ENCODE assay signal across 27 cellular contexts in genomic region chr9:77857513-77858298, GRCh38.
"Had no signal": no experiment of that assay in that cellular context is flagged by ENCODE, and none has a peak within 500 bp of the region (broad histone marks: within the 10 kb centered on the region; RNA-seq: fewer than 3 reads in every experiment).

No MANE protein-coding gene starts in this region.

- H3K27me3 ChIP-seq: adrenal gland, ascending aorta, gastroesophageal sphincter, thyroid gland had no signal

- H3K27ac ChIP-seq: adrenal gland, ascending aorta, parathyroid adenoma, thyroid gland, WERI-Rb-1 had no signal

- H3K4me3 ChIP-seq: adrenal gland, ascending aorta, gastroesophageal sphincter, thyroid gland had no signal

- H3K9ac ChIP-seq: parathyroid adenoma had no signal

- H3K27me3 Mint-ChIP-seq: activated naive CD8-positive, alpha-beta T cell; activated T-cell treated with anti-CD3 and anti-CD28 coated beads, Interleukin-2, amount 50 U/mL, for 24 hours; stimulated activated naive CD8-positive, alpha-beta T cell treated with anti-CD3 and anti-CD28 coated beads, Interleukin-15, Interleukin-2, amounts not matched to agents 100 ng/mL and 50 ng/mL, for 24 hours had no signal

- H3K27ac Mint-ChIP-seq: activated naive CD8-positive, alpha-beta T cell; activated T-cell treated with anti-CD3 and anti-CD28 coated beads, Interleukin-2, amount 50 U/mL, for 24 hours; activated T-helper 2 cell treated with anti-CD3 and anti-CD28 coated beads, Interferon-gamma antibody, Interleukin-2, Interleukin-4, amounts not matched to agents 10 μg/mL and 5 μg/mL and 100 μg/mL, durations not matched to agents 14 hours and 24 hours and 36 hours; endodermal cell; memory B cell; nephron; stimulated activated naive CD8-positive, alpha-beta T cell treated with anti-CD3 and anti-CD28 coated beads, Interleukin-15, Interleukin-2, amounts not matched to agents 100 ng/mL and 50 ng/mL, for 24 hours; T-helper 2 cell treated with Interferon-gamma antibody and Interleukin-4, amounts not matched to agents 5 μg/mL and 100 μg/mL, for 36 hours had no signal

- ATAC-seq: gastroesophageal sphincter, left cardiac atrium, right cardiac atrium had no signal

- DNase-seq: activated CD8-positive, alpha-beta memory T cell treated with anti-CD3 and anti-CD28 coated beads for 24 hours; activated CD8-positive, alpha-beta memory T cell treated with anti-CD3 and anti-CD28 coated beads, Interleukin-2, amount 50 U/mL, for 4 hours; activated naive CD4-positive, alpha-beta T cell; activated T-cell treated with anti-CD3 and anti-CD28 coated beads, Interleukin-2, amount 50 U/mL, for 24 hours; adrenal gland; cerebellar nuclear complex; cortex of kidney; endodermal cell; head of caudate nucleus; islet precursor cell; left cardiac atrium; nucleus accumbens; right cardiac atrium; stimulated activated CD4-positive, alpha-beta T cell treated with anti-CD3 and anti-CD28 coated beads, Interleukin-12 subunit alpha, Interleukin-12 subunit beta, amount 100 ng/mL, for 4 hours; stimulated activated CD4-positive, alpha-beta T cell treated with anti-CD3 and anti-CD28 coated beads, Interleukin-4, amount 100 ng/mL, for 4 hours; substantia nigra; thyroid gland; WERI-Rb-1 had no signal

- H3K36me3 ChIP-seq: adrenal gland, ascending aorta, gastroesophageal sphincter, thyroid gland, WERI-Rb-1 had no signal

- H3K9me3 Mint-ChIP-seq: activated T-helper 2 cell treated with anti-CD3 and anti-CD28 coated beads, Interferon-gamma antibody, Interleukin-2, Interleukin-4, amounts not matched to agents 10 μg/mL and 5 μg/mL and 100 μg/mL, durations not matched to agents 14 hours and 24 hours and 36 hours had no signal

- H3K9me3 ChIP-seq: adrenal gland, ascending aorta, gastroesophageal sphincter, thyroid gland had no signal

- H3K4me1 Mint-ChIP-seq: memory B cell, nephron had no signal

- H3K4me3 Mint-ChIP-seq: activated naive CD8-positive, alpha-beta T cell; activated T-cell treated with anti-CD3 and anti-CD28 coated beads, Interleukin-2, amount 50 U/mL, for 24 hours; endodermal cell; memory B cell; nephron; stimulated activated naive CD8-positive, alpha-beta T cell treated with anti-CD3 and anti-CD28 coated beads, Interleukin-15, Interleukin-2, amounts not matched to agents 100 ng/mL and 50 ng/mL, for 24 hours; T-helper 2 cell treated with Interferon-gamma antibody and Interleukin-4, amounts not matched to agents 5 μg/mL and 100 μg/mL, for 36 hours had no signal

- H3K4me1 ChIP-seq: parathyroid adenoma had no signal

- H2AFZ ChIP-seq: parathyroid adenoma had no signal
